21 cellular contexts compared by ENCODE assay signal in genomic region chr14:75545907-75546306, GRCh38. TPM values are rescaled to one million over a fixed set of nuclear protein-coding genes. Genes with fewer than 3 reads are reported as not detected.
DNase-seq lines count a peak whose midpoint lies in the region; ATAC-seq and TF ChIP-seq lines count a peak whose summit lies in the region.
"Had no signal": no experiment of that assay in that cellular context is flagged by ENCODE, and none has a peak within 500 bp of the region (broad histone marks: within the 10 kb centered on the region; RNA-seq: fewer than 3 reads in every experiment).

No MANE protein-coding gene starts in this region.

- H3K4me2 ChIP-seq in OCI-LY3 (ENCODE audit: low read length), result peak overlapping the region; percentile 37; the same call in 1 of the 2 replicates

- no peaks in the 10 kb centered on the region for H3K27me3 Mint-ChIP-seq in T-helper 1 cell treated with Interleukin-12 subunit alpha and Interleukin-12 subunit beta and Interleukin-4 antibody, amounts not matched to agents 30 μg/mL and 1 μg/mL, for 36 hours (ENCODE audit: low read depth)
- H3K27me3 Mint-ChIP-seq in activated T-cell treated with anti-CD3 and anti-CD28 coated beads, Interleukin-2, amount 50 U/mL, for 72 hours (ENCODE audit: low read depth), result no peaks in the 10 kb centered on the region
- no peaks in the 10 kb centered on the region for H3K27me3 Mint-ChIP-seq in activated T-cell treated with anti-CD3 and anti-CD28 coated beads, Interleukin-2, amount 50 U/mL, for 4 hours (ENCODE audit: low read depth)
- H3K27me3 Mint-ChIP-seq in nephron progenitor cell (ENCODE audit: low read depth, poor library complexity), result peaks cover 4% of the 10 kb centered on the region

- TF ChIP-seq CTCF in OCI-LY3 (IDR thresholded peaks at IDR 0.05; ENCODE audit: low read depth, low read length) (no peak), nephron progenitor cell (IDR thresholded peaks at IDR 0.05) (no peak)

- ATAC-seq in activated T-cell treated with anti-CD3 and anti-CD28 coated beads, Interleukin-2, amount 50 U/mL, for 72 hours (replicated peaks in 1 of 2), result no peak
- no peak for ATAC-seq in activated T-cell treated with anti-CD3 and anti-CD28 coated beads, Interleukin-2, amount 50 U/mL, for 4 hours

- H3K36me3 ChIP-seq in OCI-LY3 (replicated peaks; ENCODE audit: low read depth, low read length), result peaks cover 71% of the 10 kb centered on the region

- peak overlapping the region; percentile 36 for H3K27ac Mint-ChIP-seq in T-helper 1 cell treated with Interleukin-12 subunit alpha and Interleukin-12 subunit beta and Interleukin-4 antibody, amounts not matched to agents 30 μg/mL and 1 μg/mL, for 36 hours
- peak overlapping the region; percentile 91 for H3K27ac Mint-ChIP-seq in activated T-cell treated with anti-CD3 and anti-CD28 coated beads, Interleukin-2, amount 50 U/mL, for 72 hours
- H3K27ac Mint-ChIP-seq in nephron progenitor cell, result peak overlapping the region; percentile 75

- peaks cover 81% of the 10 kb centered on the region for H3K79me2 ChIP-seq in OCI-LY3 (ENCODE audit: low read length)

- no peak for DNase-seq in T-helper 1 cell
- DNase-seq in activated T-cell treated with anti-CD3 and anti-CD28 coated beads, Interleukin-2, amount 50 U/mL, for 72 hours, result no peak
- no peak for DNase-seq in activated T-cell treated with anti-CD3 and anti-CD28 coated beads, Interleukin-2, amount 50 U/mL, for 4 hours
- no peak for DNase-seq in nephron progenitor cell
- no peak for DNase-seq in NCI-H1105 (lab: John Stamatoyannopoulos, UW)
- DNase-seq in effector CD4-positive, alpha-beta T cell, result no peak
- DNase-seq: COR-L47, DMS153, EL, H7, KG1, NCI-H1048, NCI-H1694, NCI-H2107, NCI-H226, NCI-H526 treated with DMSO at 0.1 percent for 48 hours had no signal

- peaks cover 41% of the 10 kb centered on the region for H3K36me3 Mint-ChIP-seq in T-helper 1 cell treated with Interleukin-12 subunit alpha and Interleukin-12 subunit beta and Interleukin-4 antibody, amounts not matched to agents 30 μg/mL and 1 μg/mL, for 36 hours (ENCODE audit: low read depth)
- peaks cover 19 to 29% of the 10 kb centered on the region in 2 donors for H3K36me3 Mint-ChIP-seq in activated T-cell treated with anti-CD3 and anti-CD28 coated beads, Interleukin-2, amount 50 U/mL, for 72 hours (ENCODE audit: insufficient read depth in 2 of 2)
- H3K36me3 Mint-ChIP-seq in activated T-cell treated with anti-CD3 and anti-CD28 coated beads, Interleukin-2, amount 50 U/mL, for 4 hours (ENCODE audit: insufficient read depth), result peaks cover 34% of the 10 kb centered on the region
- no peaks in the 10 kb centered on the region for H3K36me3 Mint-ChIP-seq in nephron progenitor cell (ENCODE audit: low read depth)

- H3K4me1 ChIP-seq in OCI-LY3 (ENCODE audit: low read length), result peaks cover 96% of the 10 kb centered on the region

- no peaks in the 10 kb centered on the region for H3K27me3 ChIP-seq in OCI-LY3 (ENCODE audit: low read depth, low read length)
- H3K27me3 ChIP-seq: BLaER1 treated with 17β-estradiol and CSF1 and Interleukin-3, amounts not matched to agents 10 nM and 100 nM had no signal

- peak overlapping the region; percentile 99 for H3K27ac ChIP-seq in OCI-LY3 (ENCODE audit: low read length)
- H3K27ac ChIP-seq: 22Rv1; BLaER1 treated with 17β-estradiol and CSF1 and Interleukin-3, amounts not matched to agents 10 nM and 100 nM; RWPE1 had no signal

- peaks cover 52% of the 10 kb centered on the region for H3K4me1 Mint-ChIP-seq in T-helper 1 cell treated with Interleukin-12 subunit alpha and Interleukin-12 subunit beta and Interleukin-4 antibody, amounts not matched to agents 30 μg/mL and 1 μg/mL, for 36 hours (ENCODE audit: low read depth)
- peaks cover 89% of the 10 kb centered on the region for H3K4me1 Mint-ChIP-seq in activated T-cell treated with anti-CD3 and anti-CD28 coated beads, Interleukin-2, amount 50 U/mL, for 72 hours (ENCODE audit: low read depth)
- peaks cover 77% of the 10 kb centered on the region for H3K4me1 Mint-ChIP-seq in activated T-cell treated with anti-CD3 and anti-CD28 coated beads, Interleukin-2, amount 50 U/mL, for 4 hours (ENCODE audit: low read depth)
- peaks cover 7% of the 10 kb centered on the region for H3K4me1 Mint-ChIP-seq in nephron progenitor cell

- H3K9ac ChIP-seq in OCI-LY3 (ENCODE audit: low read length), result peak overlapping the region; percentile 45; the same call in 1 of the 2 replicates
- H3K9ac ChIP-seq: BLaER1 treated with 17β-estradiol and CSF1 and Interleukin-3, amounts not matched to agents 10 nM and 100 nM had no signal

- peaks cover 3% of the 10 kb centered on the region; the same call in 1 of the 2 replicates for H4K20me1 ChIP-seq in OCI-LY3 (ENCODE audit: insufficient read depth, low read length)

- H3K4me3 ChIP-seq in OCI-LY3 (ENCODE audit: low read length), result no peak overlapping the region
- H3K4me3 ChIP-seq: BLaER1 treated with 17β-estradiol and CSF1 and Interleukin-3, amounts not matched to agents 10 nM and 100 nM had no signal

- H2AFZ ChIP-seq in OCI-LY3 (ENCODE audit: low read depth, low read length), result no peak overlapping the region

- H3K9me3 ChIP-seq in OCI-LY3 (ENCODE audit: insufficient read depth, low read length), result no peaks in the 10 kb centered on the region
- H3K9me3 ChIP-seq: BLaER1 treated with 17β-estradiol and CSF1 and Interleukin-3, amounts not matched to agents 10 nM and 100 nM had no signal

- H3K9me3 Mint-ChIP-seq in T-helper 1 cell treated with Interleukin-12 subunit alpha and Interleukin-12 subunit beta and Interleukin-4 antibody, amounts not matched to agents 30 μg/mL and 1 μg/mL, for 36 hours, result no peaks in the 10 kb centered on the region
- no peaks in the 10 kb centered on the region for H3K9me3 Mint-ChIP-seq in activated T-cell treated with anti-CD3 and anti-CD28 coated beads, Interleukin-2, amount 50 U/mL, for 72 hours
- no peaks in the 10 kb centered on the region for H3K9me3 Mint-ChIP-seq in activated T-cell treated with anti-CD3 and anti-CD28 coated beads, Interleukin-2, amount 50 U/mL, for 4 hours
- no peaks in the 10 kb centered on the region for H3K9me3 Mint-ChIP-seq in nephron progenitor cell

- no peak overlapping the region for H3K4me3 Mint-ChIP-seq in T-helper 1 cell treated with Interleukin-12 subunit alpha and Interleukin-12 subunit beta and Interleukin-4 antibody, amounts not matched to agents 30 μg/mL and 1 μg/mL, for 36 hours
- H3K4me3 Mint-ChIP-seq in activated T-cell treated with anti-CD3 and anti-CD28 coated beads, Interleukin-2, amount 50 U/mL, for 72 hours, result peak overlapping the region; percentile 24 to 48
- H3K4me3 Mint-ChIP-seq in activated T-cell treated with anti-CD3 and anti-CD28 coated beads, Interleukin-2, amount 50 U/mL, for 4 hours, result no peak overlapping the region
- no peak overlapping the region for H3K4me3 Mint-ChIP-seq in nephron progenitor cell

RNA-seq across cellular contexts. Expression of gene BATF, which starts 23.6 kb away (rescaled TPM):
- total RNA-seq in activated T-cell treated with anti-CD3 and anti-CD28 coated beads, Interleukin-2, amount 50 U/mL, for 72 hours, result 100 to 1,000 TPM; 171 to 185 TPM
- 100 to 1,000 TPM; 186 to 193 (median 191) TPM for total RNA-seq in activated T-cell treated with anti-CD3 and anti-CD28 coated beads, Interleukin-2, amount 50 U/mL, for 4 hours
- total RNA-seq: H7 had no signal

RNA-seq across cellular contexts. Expression of gene FLVCR2, which starts 32.5 kb away (rescaled TPM):
- total RNA-seq in activated T-cell treated with anti-CD3 and anti-CD28 coated beads, Interleukin-2, amount 50 U/mL, for 72 hours, result 10 to 100 TPM in 1 of 2 donors, 1 to 10 TPM in 1; 5.9 to 12.3 TPM
- total RNA-seq in activated T-cell treated with anti-CD3 and anti-CD28 coated beads, Interleukin-2, amount 50 U/mL, for 4 hours, result 1 to 10 TPM; 1.5 to 5.3 (median 3.3) TPM

Comparison
In these comparisons a context has a peak if more than half of its experiments do, and no peak if none do; other contexts are left out.
1. H3K4me3 Mint-ChIP-seq: peak in activated T-cell treated with anti-CD3 and anti-CD28 coated beads, Interleukin-2, amount 50 U/mL, for 72 hours (2 of 2); none in T-helper 1 cell treated with Interleukin-12 subunit alpha and Interleukin-12 subunit beta and Interleukin-4 antibody, amounts not matched to agents 30 μg/mL and 1 μg/mL, for 36 hours (single experiment), activated T-cell treated with anti-CD3 and anti-CD28 coated beads, Interleukin-2, amount 50 U/mL, for 4 hours (single experiment) and nephron progenitor cell (single experiment).
2. H3K27ac Mint-ChIP-seq: peak in every context shown above with its lines; median percentile 91 in activated T-cell treated with anti-CD3 and anti-CD28 coated beads, Interleukin-2, amount 50 U/mL, for 72 hours; 75 in nephron progenitor cell; 36 in T-helper 1 cell treated with Interleukin-12 subunit alpha and Interleukin-12 subunit beta and Interleukin-4 antibody, amounts not matched to agents 30 μg/mL and 1 μg/mL, for 36 hours.